ENCODE assay signal across 2 cellular contexts in the genomic region with DNA sequence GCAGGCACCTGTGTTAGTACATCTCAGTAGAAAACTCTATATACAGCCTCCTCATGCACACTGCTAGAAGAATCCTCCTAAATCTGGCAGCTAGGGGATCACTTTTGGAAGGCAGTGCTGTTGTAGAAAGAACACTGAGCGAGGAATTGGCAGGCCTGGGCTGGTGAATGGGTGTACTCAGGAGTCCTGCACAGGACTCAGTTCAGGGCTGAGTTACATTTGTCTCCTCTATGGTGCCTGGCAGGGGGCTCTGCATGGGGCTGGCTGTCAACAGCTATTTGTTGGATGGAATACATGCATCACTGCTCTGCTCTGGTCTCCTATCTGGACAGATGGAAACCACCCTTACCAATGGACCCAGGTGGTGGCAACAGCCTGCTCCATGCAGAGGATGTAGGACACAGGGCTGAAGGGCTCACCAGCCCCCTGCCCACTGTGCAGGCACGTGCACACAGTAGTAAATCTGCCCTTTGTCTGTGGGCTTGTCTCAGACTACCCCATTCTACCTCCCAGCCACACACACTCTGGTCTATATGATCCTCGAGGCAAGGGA.
TF ChIP-seq lines count a peak whose summit lies in the region.

No MANE protein-coding gene starts in this region.

TF ChIP-seq in A549, 52 proteins besides CTCF, POLR2A, EP300 and RAD21:
- TF ChIP-seq SREBF2 (IDR thresholded peaks at IDR 0.05), result no peak
- no peak for TF ChIP-seq CBX2 (IDR thresholded peaks at IDR 0.05; ENCODE audit: borderline replicate concordance, low read depth)
- no peak for TF ChIP-seq NR3C1 (IDR thresholded peaks at IDR 0.05)
- TF ChIP-seq, protein P1, sequence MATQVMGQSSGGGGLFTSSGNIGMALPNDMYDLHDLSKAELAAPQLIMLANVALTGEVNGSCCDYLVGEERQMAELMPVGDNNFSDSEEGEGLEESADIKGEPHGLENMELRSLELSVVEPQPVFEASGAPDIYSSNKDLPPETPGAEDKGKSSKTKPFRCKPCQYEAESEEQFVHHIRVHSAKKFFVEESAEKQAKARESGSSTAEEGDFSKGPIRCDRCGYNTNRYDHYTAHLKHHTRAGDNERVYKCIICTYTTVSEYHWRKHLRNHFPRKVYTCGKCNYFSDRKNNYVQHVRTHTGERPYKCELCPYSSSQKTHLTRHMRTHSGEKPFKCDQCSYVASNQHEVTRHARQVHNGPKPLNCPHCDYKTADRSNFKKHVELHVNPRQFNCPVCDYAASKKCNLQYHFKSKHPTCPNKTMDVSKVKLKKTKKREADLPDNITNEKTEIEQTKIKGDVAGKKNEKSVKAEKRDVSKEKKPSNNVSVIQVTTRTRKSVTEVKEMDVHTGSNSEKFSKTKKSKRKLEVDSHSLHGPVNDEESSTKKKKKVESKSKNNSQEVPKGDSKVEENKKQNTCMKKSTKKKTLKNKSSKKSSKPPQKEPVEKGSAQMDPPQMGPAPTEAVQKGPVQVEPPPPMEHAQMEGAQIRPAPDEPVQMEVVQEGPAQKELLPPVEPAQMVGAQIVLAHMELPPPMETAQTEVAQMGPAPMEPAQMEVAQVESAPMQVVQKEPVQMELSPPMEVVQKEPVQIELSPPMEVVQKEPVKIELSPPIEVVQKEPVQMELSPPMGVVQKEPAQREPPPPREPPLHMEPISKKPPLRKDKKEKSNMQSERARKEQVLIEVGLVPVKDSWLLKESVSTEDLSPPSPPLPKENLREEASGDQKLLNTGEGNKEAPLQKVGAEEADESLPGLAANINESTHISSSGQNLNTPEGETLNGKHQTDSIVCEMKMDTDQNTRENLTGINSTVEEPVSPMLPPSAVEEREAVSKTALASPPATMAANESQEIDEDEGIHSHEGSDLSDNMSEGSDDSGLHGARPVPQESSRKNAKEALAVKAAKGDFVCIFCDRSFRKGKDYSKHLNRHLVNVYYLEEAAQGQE (IDR thresholded peaks at IDR 0.05), result no peak
- no peak for TF ChIP-seq MAZ (IDR thresholded peaks at IDR 0.05; ENCODE audit: borderline replicate concordance, low read depth, low read length)
- TF ChIP-seq, protein P2, sequence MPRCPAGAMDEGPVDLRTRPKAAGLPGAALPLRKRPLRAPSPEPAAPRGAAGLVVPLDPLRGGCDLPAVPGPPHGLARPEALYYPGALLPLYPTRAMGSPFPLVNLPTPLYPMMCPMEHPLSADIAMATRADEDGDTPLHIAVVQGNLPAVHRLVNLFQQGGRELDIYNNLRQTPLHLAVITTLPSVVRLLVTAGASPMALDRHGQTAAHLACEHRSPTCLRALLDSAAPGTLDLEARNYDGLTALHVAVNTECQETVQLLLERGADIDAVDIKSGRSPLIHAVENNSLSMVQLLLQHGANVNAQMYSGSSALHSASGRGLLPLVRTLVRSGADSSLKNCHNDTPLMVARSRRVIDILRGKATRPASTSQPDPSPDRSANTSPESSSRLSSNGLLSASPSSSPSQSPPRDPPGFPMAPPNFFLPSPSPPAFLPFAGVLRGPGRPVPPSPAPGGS (IDR thresholded peaks at IDR 0.05), result no peak
- no peak for TF ChIP-seq FOXS1 (CRISPR knock-in tag; IDR thresholded peaks at IDR 0.05)
- TF ChIP-seq, protein P3, sequence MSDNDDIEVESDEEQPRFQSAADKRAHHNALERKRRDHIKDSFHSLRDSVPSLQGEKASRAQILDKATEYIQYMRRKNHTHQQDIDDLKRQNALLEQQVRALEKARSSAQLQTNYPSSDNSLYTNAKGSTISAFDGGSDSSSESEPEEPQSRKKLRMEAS (IDR thresholded peaks at IDR 0.05), result no peak
- TF ChIP-seq ESRRA (IDR thresholded peaks at IDR 0.05; ENCODE audit: borderline replicate concordance, low read length), result no peak

TF ChIP-seq in GM23338, 12 proteins besides CTCF, POLR2A, EP300 and RAD21:
- no peak for TF ChIP-seq CREB1 (CRISPR knock-in tag; IDR thresholded peaks at IDR 0.05; ENCODE audit: low read depth)
- no peak for TF ChIP-seq STAT1 (IDR thresholded peaks at IDR 0.05; ENCODE audit: unreplicated experiment)
- no peak for TF ChIP-seq JUNB (IDR thresholded peaks at IDR 0.05; ENCODE audit: unreplicated experiment)
- TF ChIP-seq ZNF114 (CRISPR knock-in tag; IDR thresholded peaks at IDR 0.05), result no peak
- no peak for TF ChIP-seq EZH2phosphoT487 (IDR thresholded peaks at IDR 0.05; ENCODE audit: unreplicated experiment)
- TF ChIP-seq EZH2 (IDR thresholded peaks at IDR 0.05; ENCODE audit: low read depth, unreplicated experiment), result no peak
- TF ChIP-seq, protein P4, sequence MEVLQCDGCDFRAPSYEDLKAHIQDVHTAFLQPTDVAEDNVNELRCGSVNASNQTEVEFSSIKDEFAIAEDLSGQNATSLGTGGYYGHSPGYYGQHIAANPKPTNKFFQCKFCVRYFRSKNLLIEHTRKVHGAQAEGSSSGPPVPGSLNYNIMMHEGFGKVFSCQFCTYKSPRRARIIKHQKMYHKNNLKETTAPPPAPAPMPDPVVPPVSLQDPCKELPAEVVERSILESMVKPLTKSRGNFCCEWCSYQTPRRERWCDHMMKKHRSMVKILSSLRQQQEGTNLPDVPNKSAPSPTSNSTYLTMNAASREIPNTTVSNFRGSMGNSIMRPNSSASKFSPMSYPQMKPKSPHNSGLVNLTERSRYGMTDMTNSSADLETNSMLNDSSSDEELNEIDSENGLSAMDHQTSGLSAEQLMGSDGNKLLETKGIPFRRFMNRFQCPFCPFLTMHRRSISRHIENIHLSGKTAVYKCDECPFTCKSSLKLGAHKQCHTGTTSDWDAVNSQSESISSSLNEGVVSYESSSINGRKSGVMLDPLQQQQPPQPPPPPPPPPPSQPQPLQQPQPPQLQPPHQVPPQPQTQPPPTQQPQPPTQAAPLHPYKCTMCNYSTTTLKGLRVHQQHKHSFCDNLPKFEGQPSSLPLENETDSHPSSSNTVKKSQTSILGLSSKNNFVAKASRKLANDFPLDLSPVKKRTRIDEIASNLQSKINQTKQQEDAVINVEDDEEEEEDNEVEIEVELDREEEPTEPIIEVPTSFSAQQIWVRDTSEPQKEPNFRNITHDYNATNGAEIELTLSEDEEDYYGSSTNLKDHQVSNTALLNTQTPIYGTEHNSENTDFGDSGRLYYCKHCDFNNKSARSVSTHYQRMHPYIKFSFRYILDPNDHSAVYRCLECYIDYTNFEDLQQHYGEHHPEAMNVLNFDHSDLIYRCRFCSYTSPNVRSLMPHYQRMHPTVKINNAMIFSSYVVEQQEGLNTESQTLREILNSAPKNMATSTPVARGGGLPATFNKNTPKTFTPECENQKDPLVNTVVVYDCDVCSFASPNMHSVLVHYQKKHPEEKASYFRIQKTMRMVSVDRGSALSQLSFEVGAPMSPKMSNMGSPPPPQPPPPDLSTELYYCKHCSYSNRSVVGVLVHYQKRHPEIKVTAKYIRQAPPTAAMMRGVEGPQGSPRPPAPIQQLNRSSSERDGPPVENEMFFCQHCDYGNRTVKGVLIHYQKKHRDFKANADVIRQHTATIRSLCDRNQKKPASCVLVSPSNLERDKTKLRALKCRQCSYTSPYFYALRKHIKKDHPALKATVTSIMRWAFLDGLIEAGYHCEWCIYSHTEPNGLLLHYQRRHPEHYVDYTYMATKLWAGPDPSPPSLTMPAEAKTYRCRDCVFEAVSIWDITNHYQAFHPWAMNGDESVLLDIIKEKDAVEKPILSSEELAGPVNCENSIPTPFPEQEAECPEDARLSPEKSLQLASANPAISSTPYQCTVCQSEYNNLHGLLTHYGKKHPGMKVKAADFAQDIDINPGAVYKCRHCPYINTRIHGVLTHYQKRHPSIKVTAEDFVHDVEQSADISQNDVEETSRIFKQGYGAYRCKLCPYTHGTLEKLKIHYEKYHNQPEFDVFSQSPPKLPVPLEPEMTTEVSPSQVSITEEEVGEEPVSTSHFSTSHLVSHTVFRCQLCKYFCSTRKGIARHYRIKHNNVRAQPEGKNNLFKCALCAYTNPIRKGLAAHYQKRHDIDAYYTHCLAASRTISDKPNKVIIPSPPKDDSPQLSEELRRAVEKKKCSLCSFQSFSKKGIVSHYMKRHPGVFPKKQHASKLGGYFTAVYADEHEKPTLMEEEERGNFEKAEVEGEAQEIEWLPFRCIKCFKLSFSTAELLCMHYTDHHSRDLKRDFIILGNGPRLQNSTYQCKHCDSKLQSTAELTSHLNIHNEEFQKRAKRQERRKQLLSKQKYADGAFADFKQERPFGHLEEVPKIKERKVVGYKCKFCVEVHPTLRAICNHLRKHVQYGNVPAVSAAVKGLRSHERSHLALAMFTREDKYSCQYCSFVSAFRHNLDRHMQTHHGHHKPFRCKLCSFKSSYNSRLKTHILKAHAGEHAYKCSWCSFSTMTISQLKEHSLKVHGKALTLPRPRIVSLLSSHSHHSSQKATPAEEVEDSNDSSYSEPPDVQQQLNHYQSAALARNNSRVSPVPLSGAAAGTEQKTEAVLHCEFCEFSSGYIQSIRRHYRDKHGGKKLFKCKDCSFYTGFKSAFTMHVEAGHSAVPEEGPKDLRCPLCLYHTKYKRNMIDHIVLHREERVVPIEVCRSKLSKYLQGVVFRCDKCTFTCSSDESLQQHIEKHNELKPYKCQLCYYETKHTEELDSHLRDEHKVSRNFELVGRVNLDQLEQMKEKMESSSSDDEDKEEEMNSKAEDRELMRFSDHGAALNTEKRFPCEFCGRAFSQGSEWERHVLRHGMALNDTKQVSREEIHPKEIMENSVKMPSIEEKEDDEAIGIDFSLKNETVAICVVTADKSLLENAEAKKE (CRISPR knock-in tag; IDR thresholded peaks at IDR 0.05), result no peak
- TF ChIP-seq, protein P1 (IDR thresholded peaks at IDR 0.05; ENCODE audit: unreplicated experiment), result no peak
- TF ChIP-seq, protein P5, sequence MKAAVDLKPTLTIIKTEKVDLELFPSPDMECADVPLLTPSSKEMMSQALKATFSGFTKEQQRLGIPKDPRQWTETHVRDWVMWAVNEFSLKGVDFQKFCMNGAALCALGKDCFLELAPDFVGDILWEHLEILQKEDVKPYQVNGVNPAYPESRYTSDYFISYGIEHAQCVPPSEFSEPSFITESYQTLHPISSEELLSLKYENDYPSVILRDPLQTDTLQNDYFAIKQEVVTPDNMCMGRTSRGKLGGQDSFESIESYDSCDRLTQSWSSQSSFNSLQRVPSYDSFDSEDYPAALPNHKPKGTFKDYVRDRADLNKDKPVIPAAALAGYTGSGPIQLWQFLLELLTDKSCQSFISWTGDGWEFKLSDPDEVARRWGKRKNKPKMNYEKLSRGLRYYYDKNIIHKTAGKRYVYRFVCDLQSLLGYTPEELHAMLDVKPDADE (IDR thresholded peaks at IDR 0.05), result no peak
- TF ChIP-seq POLR2AphosphoS5 (IDR thresholded peaks at IDR 0.05; ENCODE audit: low read depth), result no peak
